In the genomic region with DNA sequence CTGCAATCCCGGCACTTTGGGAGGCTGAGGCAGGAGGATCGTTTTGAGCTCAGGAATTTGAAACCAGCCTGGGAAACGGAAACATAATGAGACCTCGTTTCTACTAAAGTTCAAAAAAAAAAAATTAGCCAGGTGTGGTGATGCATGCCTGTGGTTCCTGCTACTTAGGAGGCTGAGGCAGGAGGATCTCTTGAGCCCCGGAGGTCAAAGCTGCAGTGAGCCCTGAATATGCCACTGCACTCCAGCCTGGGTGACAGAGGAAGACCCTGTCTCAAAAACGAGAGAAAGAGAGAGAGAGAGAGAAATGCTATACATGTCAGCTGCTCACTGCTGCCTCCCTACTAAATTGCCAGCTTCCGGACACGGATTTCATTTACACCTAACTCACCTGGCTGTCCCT, we compare ENCODE assay signal across 11 cellular contexts.
"Had no signal": no experiment of that assay in that cellular context is flagged by ENCODE, and none has a peak within 500 bp of the region (broad histone marks: within the 10 kb centered on the region; RNA-seq: fewer than 3 reads in every experiment).

No MANE protein-coding gene starts in this region.

- DNase-seq: GM23248, GOT3, H7, H9, HCEC 1CT, HFFc6 had no signal

- H3K4me1 ChIP-seq: HAP-1 had no signal

- FAIRE-seq: H1, H54 had no signal

- H3K4me2 ChIP-seq: GM23338 had no signal

- H3K9me3 ChIP-seq: HAP-1 had no signal

- H3K9ac ChIP-seq: GM23248 had no signal

- ATAC-seq: GM23338, HCT116 had no signal

- H3K4me3 ChIP-seq: GM23248, GM23338, HAP-1 had no signal

- H2AFZ ChIP-seq: GM23248, GM23338 had no signal

- H3K36me3 ChIP-seq: HAP-1 had no signal

- H3K27ac ChIP-seq: GM23248 had no signal
